Comparison of ENCODE assay signal across 1 cellular context in the genomic region with DNA sequence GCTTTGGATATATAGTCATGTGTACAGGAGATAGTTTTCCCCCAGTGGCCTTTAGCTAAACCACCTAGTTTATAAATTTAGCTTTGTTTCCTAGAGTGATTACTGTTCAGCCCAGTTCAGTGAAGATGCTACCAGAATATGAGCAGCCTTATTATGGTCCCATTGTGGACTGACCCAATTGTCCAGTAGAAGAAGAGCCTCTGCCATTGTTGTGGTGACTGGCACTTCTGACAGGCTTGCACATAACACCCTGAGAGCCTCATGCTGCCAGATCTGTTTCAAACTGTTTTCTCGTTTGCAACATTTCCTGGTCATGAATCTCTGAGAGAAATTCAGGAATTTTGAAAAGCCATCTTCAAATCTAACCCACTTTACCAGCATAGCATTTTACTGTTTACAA.
TF ChIP-seq lines count a peak whose summit lies in the region.

No MANE protein-coding gene starts in this region.

TF ChIP-seq in GM23338, 12 proteins besides CTCF, POLR2A, EP300 and RAD21 (continued from another document):
- TF ChIP-seq ZNF462 (CRISPR knock-in tag; IDR thresholded peaks at IDR 0.05) (no peak), POLR2AphosphoS5 (IDR thresholded peaks at IDR 0.05; ENCODE audit: low read depth) (no peak)
- TF ChIP-seq, protein P1, sequence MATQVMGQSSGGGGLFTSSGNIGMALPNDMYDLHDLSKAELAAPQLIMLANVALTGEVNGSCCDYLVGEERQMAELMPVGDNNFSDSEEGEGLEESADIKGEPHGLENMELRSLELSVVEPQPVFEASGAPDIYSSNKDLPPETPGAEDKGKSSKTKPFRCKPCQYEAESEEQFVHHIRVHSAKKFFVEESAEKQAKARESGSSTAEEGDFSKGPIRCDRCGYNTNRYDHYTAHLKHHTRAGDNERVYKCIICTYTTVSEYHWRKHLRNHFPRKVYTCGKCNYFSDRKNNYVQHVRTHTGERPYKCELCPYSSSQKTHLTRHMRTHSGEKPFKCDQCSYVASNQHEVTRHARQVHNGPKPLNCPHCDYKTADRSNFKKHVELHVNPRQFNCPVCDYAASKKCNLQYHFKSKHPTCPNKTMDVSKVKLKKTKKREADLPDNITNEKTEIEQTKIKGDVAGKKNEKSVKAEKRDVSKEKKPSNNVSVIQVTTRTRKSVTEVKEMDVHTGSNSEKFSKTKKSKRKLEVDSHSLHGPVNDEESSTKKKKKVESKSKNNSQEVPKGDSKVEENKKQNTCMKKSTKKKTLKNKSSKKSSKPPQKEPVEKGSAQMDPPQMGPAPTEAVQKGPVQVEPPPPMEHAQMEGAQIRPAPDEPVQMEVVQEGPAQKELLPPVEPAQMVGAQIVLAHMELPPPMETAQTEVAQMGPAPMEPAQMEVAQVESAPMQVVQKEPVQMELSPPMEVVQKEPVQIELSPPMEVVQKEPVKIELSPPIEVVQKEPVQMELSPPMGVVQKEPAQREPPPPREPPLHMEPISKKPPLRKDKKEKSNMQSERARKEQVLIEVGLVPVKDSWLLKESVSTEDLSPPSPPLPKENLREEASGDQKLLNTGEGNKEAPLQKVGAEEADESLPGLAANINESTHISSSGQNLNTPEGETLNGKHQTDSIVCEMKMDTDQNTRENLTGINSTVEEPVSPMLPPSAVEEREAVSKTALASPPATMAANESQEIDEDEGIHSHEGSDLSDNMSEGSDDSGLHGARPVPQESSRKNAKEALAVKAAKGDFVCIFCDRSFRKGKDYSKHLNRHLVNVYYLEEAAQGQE (IDR thresholded peaks at IDR 0.05; ENCODE audit: unreplicated experiment): no peak
